ENCODE assay signal across 25 cellular contexts in genomic region chr3:24195504-24196230, GRCh38.
"Had no signal": no experiment of that assay in that cellular context is flagged by ENCODE, and none has a peak within 500 bp of the region (broad histone marks: within the 10 kb centered on the region; RNA-seq: fewer than 3 reads in every experiment).

No MANE protein-coding gene starts in this region.

- H3K4me1 ChIP-seq: colonic mucosa, prostate gland had no signal

- H3K27ac ChIP-seq: colonic mucosa, epithelial cell of prostate, gastroesophageal sphincter, heart left ventricle, hepatocyte, prostate gland, suprapubic skin had no signal

- DNase-seq: colonic mucosa; effector CD8-positive, alpha-beta T cell; endodermal cell; heart left ventricle; kidney; mucosa of descending colon; naive thymus-derived CD8-positive, alpha-beta T cell; nephron progenitor cell; nucleus accumbens; right cardiac atrium; stimulated activated CD4-positive, alpha-beta T cell treated with anti-CD3 and anti-CD28 coated beads, Interleukin-12 subunit alpha, Interleukin-12 subunit beta, amount 100 ng/mL, for 4 hours; stimulated activated CD4-positive, alpha-beta T cell treated with anti-CD3 and anti-CD28 coated beads, Interleukin-1b, Interleukin-23, amount 100 ng/mL, for 48 hours; stimulated activated CD4-positive, alpha-beta T cell treated with anti-CD3 and anti-CD28 coated beads, Interleukin-4, amount 100 ng/mL, for 1 hour; stimulated activated CD8-positive, alpha-beta memory T cell treated with anti-CD3 and anti-CD28 coated beads, Interleukin-4, amount 100 ng/mL, for 48 hours; stimulated activated naive CD4-positive, alpha-beta T cell; stimulated activated naive CD8-positive, alpha-beta T cell treated with anti-CD3 and anti-CD28 coated beads, Interleukin-15, amount 100 ng/mL, for 72 hours had no signal

- H3K79me2 ChIP-seq: hepatocyte had no signal

- H3K36me3 ChIP-seq: colonic mucosa, gastroesophageal sphincter, heart left ventricle, prostate gland, suprapubic skin had no signal

- H2AFZ ChIP-seq: hepatocyte had no signal

- H3K4me2 ChIP-seq: hepatocyte, smooth muscle cell had no signal

- H3K4me3 ChIP-seq: colonic mucosa, gastroesophageal sphincter, heart left ventricle, hepatocyte, lung, mucosa of descending colon, prostate gland, smooth muscle cell, suprapubic skin had no signal

- ATAC-seq: esophagus mucosa; gastroesophageal sphincter; heart left ventricle; left lobe of liver; mucosa of descending colon; naive thymus-derived CD8-positive, alpha-beta T cell; right cardiac atrium; stimulated activated naive CD8-positive, alpha-beta T cell treated with anti-CD3 and anti-CD28 coated beads, Interleukin-15, amount 100 ng/mL, for 72 hours had no signal

- H3K9me3 ChIP-seq: colonic mucosa, gastroesophageal sphincter, heart left ventricle, mucosa of descending colon, prostate gland, suprapubic skin had no signal

- H3K27me3 ChIP-seq: colonic mucosa, gastroesophageal sphincter, heart left ventricle, hepatocyte, suprapubic skin had no signal
